In the genomic region with DNA sequence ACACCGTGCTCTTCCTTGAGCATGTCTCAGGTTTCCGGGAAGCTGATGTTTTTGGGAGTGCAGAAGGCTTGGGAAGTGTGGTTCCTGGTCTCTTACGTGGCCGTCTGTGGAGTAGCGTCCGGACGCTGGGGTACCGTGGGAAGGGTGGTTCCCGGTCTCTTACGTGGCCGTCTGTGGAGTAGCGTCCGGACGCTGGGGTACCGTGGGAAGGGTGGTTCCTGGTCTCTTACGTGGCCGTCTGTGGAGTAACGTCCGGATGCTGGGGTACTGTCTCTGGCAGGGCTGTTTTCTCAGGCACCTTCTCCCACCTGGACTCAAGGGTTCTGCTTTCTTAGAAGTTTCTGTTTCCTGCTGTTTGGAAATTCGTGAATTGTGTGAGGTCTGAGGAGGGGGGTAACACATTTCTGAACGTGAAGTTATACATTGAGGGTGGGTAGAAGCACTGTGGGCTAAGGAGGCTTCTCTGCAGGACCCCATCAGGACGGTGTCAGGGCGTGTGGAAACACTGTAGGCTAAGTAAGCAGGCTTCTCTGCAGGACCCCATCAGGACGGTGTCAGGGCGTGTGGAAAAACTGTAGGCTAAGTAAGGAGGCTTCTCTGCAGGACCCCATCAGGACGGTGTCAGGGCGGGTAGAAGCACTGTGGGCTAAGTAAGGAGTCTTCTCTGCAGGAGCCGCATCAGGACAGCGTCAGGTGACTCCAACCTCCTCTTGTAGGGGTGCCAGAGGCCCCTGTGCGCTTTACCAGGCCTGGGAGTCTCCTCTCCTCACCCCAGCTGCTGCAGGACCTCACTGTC, we compare ENCODE assay signal across 1 cellular context.
TF ChIP-seq lines count a peak whose summit lies in the region.

No MANE protein-coding gene starts in this region.

TF ChIP-seq in GM12878, 131 proteins besides CTCF, POLR2A, EP300 and RAD21:
- TF ChIP-seq, protein P1, sequence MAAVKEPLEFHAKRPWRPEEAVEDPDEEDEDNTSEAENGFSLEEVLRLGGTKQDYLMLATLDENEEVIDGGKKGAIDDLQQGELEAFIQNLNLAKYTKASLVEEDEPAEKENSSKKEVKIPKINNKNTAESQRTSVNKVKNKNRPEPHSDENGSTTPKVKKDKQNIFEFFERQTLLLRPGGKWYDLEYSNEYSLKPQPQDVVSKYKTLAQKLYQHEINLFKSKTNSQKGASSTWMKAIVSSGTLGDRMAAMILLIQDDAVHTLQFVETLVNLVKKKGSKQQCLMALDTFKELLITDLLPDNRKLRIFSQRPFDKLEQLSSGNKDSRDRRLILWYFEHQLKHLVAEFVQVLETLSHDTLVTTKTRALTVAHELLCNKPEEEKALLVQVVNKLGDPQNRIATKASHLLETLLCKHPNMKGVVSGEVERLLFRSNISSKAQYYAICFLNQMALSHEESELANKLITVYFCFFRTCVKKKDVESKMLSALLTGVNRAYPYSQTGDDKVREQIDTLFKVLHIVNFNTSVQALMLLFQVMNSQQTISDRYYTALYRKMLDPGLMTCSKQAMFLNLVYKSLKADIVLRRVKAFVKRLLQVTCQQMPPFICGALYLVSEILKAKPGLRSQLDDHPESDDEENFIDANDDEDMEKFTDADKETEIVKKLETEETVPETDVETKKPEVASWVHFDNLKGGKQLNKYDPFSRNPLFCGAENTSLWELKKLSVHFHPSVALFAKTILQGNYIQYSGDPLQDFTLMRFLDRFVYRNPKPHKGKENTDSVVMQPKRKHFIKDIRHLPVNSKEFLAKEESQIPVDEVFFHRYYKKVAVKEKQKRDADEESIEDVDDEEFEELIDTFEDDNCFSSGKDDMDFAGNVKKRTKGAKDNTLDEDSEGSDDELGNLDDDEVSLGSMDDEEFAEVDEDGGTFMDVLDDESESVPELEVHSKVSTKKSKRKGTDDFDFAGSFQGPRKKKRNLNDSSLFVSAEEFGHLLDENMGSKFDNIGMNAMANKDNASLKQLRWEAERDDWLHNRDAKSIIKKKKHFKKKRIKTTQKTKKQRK (IDR thresholded peaks at IDR 0.05; ENCODE audit: low read depth, low read length): no peak
- TF ChIP-seq SP1 (IDR thresholded peaks at IDR 0.05; ENCODE audit: low read depth, low read length) (no peak), MYC (IDR thresholded peaks at IDR 0.05; ENCODE audit: insufficient read depth, insufficient read length, insufficient replicate concordance, low read length, severe bottlenecking) (no peak), SUPT20H (IDR thresholded peaks at IDR 0.05; ENCODE audit: borderline replicate concordance, control insufficient read depth, low read depth, low read length) (no peak), SMARCA5 (IDR thresholded peaks at IDR 0.05) (no peak), CBX5 (IDR thresholded peaks at IDR 0.05; ENCODE audit: low read depth) (no peak), BCL11A (IDR thresholded peaks at IDR 0.05; ENCODE audit: low read depth, low read length) (no peak), RAD51 (IDR thresholded peaks at IDR 0.05) (no peak), POU2F2 (IDR thresholded peaks at IDR 0.05; ENCODE audit: borderline replicate concordance, low read depth, low read length) (no peak), SMC3 (IDR thresholded peaks at IDR 0.05; ENCODE audit: borderline replicate concordance, low read length) (no peak), SREBF2 (IDR thresholded peaks at IDR 0.05; ENCODE audit: low read length) (no peak), SPI1 (IDR thresholded peaks at IDR 0.05; ENCODE audit: borderline replicate concordance, insufficient read depth, low read depth, low read length) (no peak)
- TF ChIP-seq, protein P2, sequence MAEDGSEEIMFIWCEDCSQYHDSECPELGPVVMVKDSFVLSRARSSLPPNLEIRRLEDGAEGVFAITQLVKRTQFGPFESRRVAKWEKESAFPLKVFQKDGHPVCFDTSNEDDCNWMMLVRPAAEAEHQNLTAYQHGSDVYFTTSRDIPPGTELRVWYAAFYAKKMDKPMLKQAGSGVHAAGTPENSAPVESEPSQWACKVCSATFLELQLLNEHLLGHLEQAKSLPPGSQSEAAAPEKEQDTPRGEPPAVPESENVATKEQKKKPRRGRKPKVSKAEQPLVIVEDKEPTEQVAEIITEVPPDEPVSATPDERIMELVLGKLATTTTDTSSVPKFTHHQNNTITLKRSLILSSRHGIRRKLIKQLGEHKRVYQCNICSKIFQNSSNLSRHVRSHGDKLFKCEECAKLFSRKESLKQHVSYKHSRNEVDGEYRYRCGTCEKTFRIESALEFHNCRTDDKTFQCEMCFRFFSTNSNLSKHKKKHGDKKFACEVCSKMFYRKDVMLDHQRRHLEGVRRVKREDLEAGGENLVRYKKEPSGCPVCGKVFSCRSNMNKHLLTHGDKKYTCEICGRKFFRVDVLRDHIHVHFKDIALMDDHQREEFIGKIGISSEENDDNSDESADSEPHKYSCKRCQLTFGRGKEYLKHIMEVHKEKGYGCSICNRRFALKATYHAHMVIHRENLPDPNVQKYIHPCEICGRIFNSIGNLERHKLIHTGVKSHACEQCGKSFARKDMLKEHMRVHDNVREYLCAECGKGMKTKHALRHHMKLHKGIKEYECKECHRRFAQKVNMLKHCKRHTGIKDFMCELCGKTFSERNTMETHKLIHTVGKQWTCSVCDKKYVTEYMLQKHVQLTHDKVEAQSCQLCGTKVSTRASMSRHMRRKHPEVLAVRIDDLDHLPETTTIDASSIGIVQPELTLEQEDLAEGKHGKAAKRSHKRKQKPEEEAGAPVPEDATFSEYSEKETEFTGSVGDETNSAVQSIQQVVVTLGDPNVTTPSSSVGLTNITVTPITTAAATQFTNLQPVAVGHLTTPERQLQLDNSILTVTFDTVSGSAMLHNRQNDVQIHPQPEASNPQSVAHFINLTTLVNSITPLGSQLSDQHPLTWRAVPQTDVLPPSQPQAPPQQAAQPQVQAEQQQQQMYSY (CRISPR knock-in tag; IDR thresholded peaks at IDR 0.05): no peak
- TF ChIP-seq, protein P3, sequence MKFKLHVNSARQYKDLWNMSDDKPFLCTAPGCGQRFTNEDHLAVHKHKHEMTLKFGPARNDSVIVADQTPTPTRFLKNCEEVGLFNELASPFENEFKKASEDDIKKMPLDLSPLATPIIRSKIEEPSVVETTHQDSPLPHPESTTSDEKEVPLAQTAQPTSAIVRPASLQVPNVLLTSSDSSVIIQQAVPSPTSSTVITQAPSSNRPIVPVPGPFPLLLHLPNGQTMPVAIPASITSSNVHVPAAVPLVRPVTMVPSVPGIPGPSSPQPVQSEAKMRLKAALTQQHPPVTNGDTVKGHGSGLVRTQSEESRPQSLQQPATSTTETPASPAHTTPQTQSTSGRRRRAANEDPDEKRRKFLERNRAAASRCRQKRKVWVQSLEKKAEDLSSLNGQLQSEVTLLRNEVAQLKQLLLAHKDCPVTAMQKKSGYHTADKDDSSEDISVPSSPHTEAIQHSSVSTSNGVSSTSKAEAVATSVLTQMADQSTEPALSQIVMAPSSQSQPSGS (IDR thresholded peaks at IDR 0.05; ENCODE audit: low read length): no peak
- TF ChIP-seq, protein P4, sequence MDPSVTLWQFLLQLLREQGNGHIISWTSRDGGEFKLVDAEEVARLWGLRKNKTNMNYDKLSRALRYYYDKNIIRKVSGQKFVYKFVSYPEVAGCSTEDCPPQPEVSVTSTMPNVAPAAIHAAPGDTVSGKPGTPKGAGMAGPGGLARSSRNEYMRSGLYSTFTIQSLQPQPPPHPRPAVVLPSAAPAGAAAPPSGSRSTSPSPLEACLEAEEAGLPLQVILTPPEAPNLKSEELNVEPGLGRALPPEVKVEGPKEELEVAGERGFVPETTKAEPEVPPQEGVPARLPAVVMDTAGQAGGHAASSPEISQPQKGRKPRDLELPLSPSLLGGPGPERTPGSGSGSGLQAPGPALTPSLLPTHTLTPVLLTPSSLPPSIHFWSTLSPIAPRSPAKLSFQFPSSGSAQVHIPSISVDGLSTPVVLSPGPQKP (IDR thresholded peaks at IDR 0.05; ENCODE audit: low read depth, low read length): no peak
- TF ChIP-seq, protein P5, sequence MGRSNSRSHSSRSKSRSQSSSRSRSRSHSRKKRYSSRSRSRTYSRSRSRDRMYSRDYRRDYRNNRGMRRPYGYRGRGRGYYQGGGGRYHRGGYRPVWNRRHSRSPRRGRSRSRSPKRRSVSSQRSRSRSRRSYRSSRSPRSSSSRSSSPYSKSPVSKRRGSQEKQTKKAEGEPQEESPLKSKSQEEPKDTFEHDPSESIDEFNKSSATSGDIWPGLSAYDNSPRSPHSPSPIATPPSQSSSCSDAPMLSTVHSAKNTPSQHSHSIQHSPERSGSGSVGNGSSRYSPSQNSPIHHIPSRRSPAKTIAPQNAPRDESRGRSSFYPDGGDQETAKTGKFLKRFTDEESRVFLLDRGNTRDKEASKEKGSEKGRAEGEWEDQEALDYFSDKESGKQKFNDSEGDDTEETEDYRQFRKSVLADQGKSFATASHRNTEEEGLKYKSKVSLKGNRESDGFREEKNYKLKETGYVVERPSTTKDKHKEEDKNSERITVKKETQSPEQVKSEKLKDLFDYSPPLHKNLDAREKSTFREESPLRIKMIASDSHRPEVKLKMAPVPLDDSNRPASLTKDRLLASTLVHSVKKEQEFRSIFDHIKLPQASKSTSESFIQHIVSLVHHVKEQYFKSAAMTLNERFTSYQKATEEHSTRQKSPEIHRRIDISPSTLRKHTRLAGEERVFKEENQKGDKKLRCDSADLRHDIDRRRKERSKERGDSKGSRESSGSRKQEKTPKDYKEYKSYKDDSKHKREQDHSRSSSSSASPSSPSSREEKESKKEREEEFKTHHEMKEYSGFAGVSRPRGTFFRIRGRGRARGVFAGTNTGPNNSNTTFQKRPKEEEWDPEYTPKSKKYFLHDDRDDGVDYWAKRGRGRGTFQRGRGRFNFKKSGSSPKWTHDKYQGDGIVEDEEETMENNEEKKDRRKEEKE (IDR thresholded peaks at IDR 0.05): no peak
